35 cellular contexts compared by ENCODE assay signal in the genomic region with DNA sequence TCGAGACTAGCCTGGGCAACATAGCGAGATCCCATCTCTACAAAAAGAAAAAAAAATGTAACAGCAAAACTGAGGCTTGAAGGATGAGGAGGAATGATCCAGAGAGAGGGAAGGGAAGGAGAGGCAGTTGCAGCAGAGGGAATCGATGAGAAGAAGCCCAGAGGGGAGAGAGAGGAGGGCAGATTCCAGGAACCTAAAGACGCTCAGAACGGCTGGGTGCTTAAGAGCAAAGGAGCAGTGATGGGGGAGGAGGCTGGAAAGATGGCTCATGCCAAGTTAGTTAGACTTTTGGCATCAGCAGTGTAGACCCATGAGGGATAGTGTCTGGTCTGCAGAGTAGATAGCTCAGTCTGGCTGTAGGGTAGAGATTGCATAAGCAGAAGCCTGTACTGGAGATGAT. TPM values are rescaled to one million over a fixed set of nuclear protein-coding genes. Genes with fewer than 3 reads are reported as not detected.
"Had no signal": no experiment of that assay in that cellular context is flagged by ENCODE, and none has a peak within 500 bp of the region (broad histone marks: within the 10 kb centered on the region; RNA-seq: fewer than 3 reads in every experiment).

No MANE protein-coding gene starts in this region.

- DNase-seq: hypothalamus; islet precursor cell; left ventricle myocardium inferior; mesendoderm; naive B cell; natural killer cell; nephron progenitor cell; occipital lobe; ovary; right lobe of liver; stimulated activated CD4-positive, alpha-beta T cell treated with anti-CD3 and anti-CD28 coated beads, Interleukin-1b, Interleukin-23, amount 100 ng/mL, for 48 hours; stimulated activated CD4-positive, alpha-beta T cell treated with anti-CD3 and anti-CD28 coated beads, Interleukin-2, amount 100 ng/mL, for 48 hours; stimulated activated CD4-positive, alpha-beta T cell treated with anti-CD3 and anti-CD28 coated beads, Interleukin-4, amount 100 ng/mL, for 4 hours; stimulated activated CD8-positive, alpha-beta memory T cell treated with anti-CD3 and anti-CD28 coated beads, Interleukin-4, amount 100 ng/mL, for 48 hours; stimulated activated naive CD4-positive, alpha-beta T cell treated with Interleukin-2 at 50 U/mL for 16 hours; stimulated activated naive CD8-positive, alpha-beta T cell treated with anti-CD3 and anti-CD28 coated beads, Interleukin-15, amount 100 ng/mL, for 72 hours; substantia nigra; testis; thyroid gland; transverse colon; upper lobe of left lung had no signal

- H3K36me3 Mint-ChIP-seq: mesothelial cell of epicardium; natural killer cell; stimulated activated memory B cell treated with anti-CD40 and anti-IgM and Interleukin-4, amounts not matched to agents 10 μg/mL and 1 μg/mL and 100 μg/mL, for 72 hours had no signal

- H3K4me3 Mint-ChIP-seq: mesothelial cell of epicardium; naive B cell; natural killer cell; nephron progenitor cell; stimulated activated memory B cell treated with anti-CD40 and anti-IgM and Interleukin-4, amounts not matched to agents 10 μg/mL and 1 μg/mL and 100 μg/mL, for 72 hours; stimulated activated naive CD8-positive, alpha-beta T cell treated with anti-CD3 and anti-CD28 coated beads, Interleukin-15, amount 100 ng/mL, for 72 hours had no signal

- H3K36me3 ChIP-seq: left ventricle myocardium inferior, neutrophil, ovary, right atrium auricular region, right lobe of liver, thyroid gland, upper lobe of left lung, vagina had no signal

- ATAC-seq: natural killer cell; right lobe of liver; stimulated activated memory B cell treated with anti-CD40 and anti-IgM and Interleukin-4, amounts not matched to agents 10 μg/mL and 1 μg/mL and 100 μg/mL, for 72 hours; stimulated activated naive CD8-positive, alpha-beta T cell treated with anti-CD3 and anti-CD28 coated beads, Interleukin-15, amount 100 ng/mL, for 72 hours had no signal

- H3K9me3 Mint-ChIP-seq: mesothelial cell of epicardium; nephron progenitor cell; stimulated activated memory B cell treated with anti-CD40 and anti-IgM and Interleukin-4, amounts not matched to agents 10 μg/mL and 1 μg/mL and 100 μg/mL, for 72 hours had no signal

- H3K27me3 ChIP-seq: ovary, right atrium auricular region, right lobe of liver, testis, thyroid gland, transverse colon, upper lobe of left lung, vagina had no signal

- H3K4me1 ChIP-seq: left ventricle myocardium inferior, right atrium auricular region, right lobe of liver, testis, thyroid gland, transverse colon, upper lobe of left lung, vagina had no signal

- H3K27ac ChIP-seq: left ventricle myocardium inferior, neutrophil, ovary, right atrium auricular region, right lobe of liver, testis, thyroid gland, transverse colon, upper lobe of left lung, vagina had no signal

- H3K27ac Mint-ChIP-seq: mesothelial cell of epicardium; natural killer cell; nephron progenitor cell; progenitor cell of endocrine pancreas; stimulated activated memory B cell treated with anti-CD40 and anti-IgM and Interleukin-4, amounts not matched to agents 10 μg/mL and 1 μg/mL and 100 μg/mL, for 72 hours; stimulated activated naive CD8-positive, alpha-beta T cell treated with anti-CD3 and anti-CD28 coated beads, Interleukin-15, amount 100 ng/mL, for 72 hours had no signal

- H3K9me3 ChIP-seq: left ventricle myocardium inferior, neutrophil, ovary, right atrium auricular region, right lobe of liver, testis, thyroid gland, transverse colon, upper lobe of left lung, vagina had no signal

- H3K4me3 ChIP-seq: left ventricle myocardium inferior, lung, ovary, right atrium auricular region, right lobe of liver, smooth muscle cell, testis, thyroid gland, transverse colon, upper lobe of left lung, vagina had no signal

- H3K4me1 Mint-ChIP-seq: mesothelial cell of epicardium; naive B cell; natural killer cell; nephron progenitor cell; stimulated activated memory B cell treated with anti-CD40 and anti-IgM and Interleukin-4, amounts not matched to agents 10 μg/mL and 1 μg/mL and 100 μg/mL, for 72 hours; stimulated activated naive CD8-positive, alpha-beta T cell treated with anti-CD3 and anti-CD28 coated beads, Interleukin-15, amount 100 ng/mL, for 72 hours had no signal

- H3K4me2 ChIP-seq: smooth muscle cell had no signal

RNA-seq across cellular contexts. Expression of a gene that starts 10.3 kb away (rescaled TPM):
- total RNA-seq: kidney epithelial cell, left ventricle myocardium inferior, lower leg skin, lung, mesothelial cell of epicardium, natural killer cell, occipital lobe, progenitor cell of endocrine pancreas, pulmonary artery endothelial cell, renal cortical epithelial cell, right atrium auricular region, right lobe of liver, skeletal muscle tissue, thyroid gland, upper lobe of left lung, urinary bladder, vagina had no signal

RNA-seq across cellular contexts. Expression of a gene that starts 40.3 kb away (rescaled TPM):
- total RNA-seq: lower leg skin, occipital lobe, pulmonary artery endothelial cell, renal cortical epithelial cell, right atrium auricular region, right lobe of liver, skeletal muscle tissue, thyroid gland had no signal
